In genomic region chr16:28218109-28218508, GRCh38 we compare ENCODE assay signal across 8 cellular contexts. TPM values are rescaled to one million over a fixed set of nuclear protein-coding genes. Genes with fewer than 3 reads are reported as not detected.
A peak's percentile ranks its signal among the peaks of the same experiment; 100 is the strongest.
DNase-seq lines count a peak whose midpoint lies in the region; TF ChIP-seq lines count a peak whose summit lies in the region.

No MANE protein-coding gene starts in this region.

- no peak overlapping the region for H3K4me3 Mint-ChIP-seq in activated CD4-positive, alpha-beta T cell treated with anti-CD3 and anti-CD28 coated beads, Interleukin-2, amount 10 ng/mL, durations not matched to agents 24 days and 14 days
- H3K4me3 Mint-ChIP-seq in mesothelial cell of epicardium = no peak overlapping the region

- no peak overlapping the region for H2BK120ac ChIP-seq in neuronal stem cell (ENCODE audit: low read depth, low read length)

- no peak overlapping the region for H3K27ac Mint-ChIP-seq in activated CD4-positive, alpha-beta T cell treated with anti-CD3 and anti-CD28 coated beads, Interleukin-2, amount 10 ng/mL, durations not matched to agents 24 days and 14 days
- H3K27ac Mint-ChIP-seq in mesothelial cell of epicardium = no peak overlapping the region

- TF ChIP-seq CTCF in GM12874 (IDR thresholded peaks at IDR 0.05; ENCODE audit: insufficient read depth, low read depth, low read length) = peak; percentile 79
- no peak for TF ChIP-seq CTCF in mesothelial cell of epicardium (IDR thresholded peaks at IDR 0.05; ENCODE audit: unreplicated experiment)

- no peak overlapping the region for H3K9ac ChIP-seq in neuronal stem cell (ENCODE audit: low read depth, low read length, poor library complexity)

- no peak overlapping the region for H4K91ac ChIP-seq in neuronal stem cell (ENCODE audit: low read depth, low read length, poor library complexity)

- no peaks in the 10 kb centered on the region for H3K27me3 Mint-ChIP-seq in activated CD4-positive, alpha-beta T cell treated with anti-CD3 and anti-CD28 coated beads, Interleukin-2, amount 10 ng/mL, durations not matched to agents 24 days and 14 days
- no peaks in the 10 kb centered on the region for H3K27me3 Mint-ChIP-seq in mesothelial cell of epicardium (ENCODE audit: low read depth)

- no peak overlapping the region for H3K27ac ChIP-seq in neuronal stem cell (replicated peaks; ENCODE audit: low read length)

- no peaks in the 10 kb centered on the region for H3K4me1 ChIP-seq in neuronal stem cell (ENCODE audit: control insufficient read depth in 2 of 2, insufficient read depth in 1 of 2, low read depth in 1 of 2, low read length in 2 of 2)

- no CpG with 5 or more reads among the region's 4 CpGs for WGBS in neuronal stem cell (ENCODE audit: extremely low coverage in 2 of 2, insufficient read length in 2 of 2, insufficient replicate concordance in 1 of 2), 2 donors

- intact Hi-C loops in activated CD4-positive, alpha-beta T cell treated with anti-CD3 and anti-CD28 coated beads, Interleukin-2, amount 10 ng/mL, durations not matched to agents 24 days and 14 days (cut with micrococcal nuclease) = loop anchor here (1.0 kb wide), 2 partner anchors 79 to 246 kb away; no protein-coding TSS in a partner anchor

- H3K9me3 ChIP-seq in neuronal stem cell (replicated peaks in 1 of 2; ENCODE audit: control insufficient read depth in 2 of 2, insufficient read depth in 1 of 2, low read depth in 1 of 2, low read length in 2 of 2) = no peaks in the 10 kb centered on the region

- H3K27me3 ChIP-seq in neuronal stem cell (ENCODE audit: control insufficient read depth in 3 of 3, insufficient read depth in 3 of 3, low read depth in 1 of 3, low read length in 3 of 3) = no peaks in the 10 kb centered on the region

- TF ChIP-seq POLR2A in erythroblast (IDR thresholded peaks at IDR 0.05; ENCODE audit: low read length) = no peak

- H2BK5ac ChIP-seq in neuronal stem cell (ENCODE audit: low read length) = no peak overlapping the region

- H3K4me1 Mint-ChIP-seq in activated CD4-positive, alpha-beta T cell treated with anti-CD3 and anti-CD28 coated beads, Interleukin-2, amount 10 ng/mL, durations not matched to agents 24 days and 14 days = peaks cover 2% of the 10 kb centered on the region
- H3K4me1 Mint-ChIP-seq in mesothelial cell of epicardium = peaks cover 3% of the 10 kb centered on the region

- no peak overlapping the region for H2BK15ac ChIP-seq in neuronal stem cell (ENCODE audit: low read length)

- H3K4ac ChIP-seq in neuronal stem cell (ENCODE audit: low read length) = no peak overlapping the region

- no peak overlapping the region for H2AK5ac ChIP-seq in neuronal stem cell (ENCODE audit: low read depth, low read length)

- H3K9me3 Mint-ChIP-seq in activated CD4-positive, alpha-beta T cell treated with anti-CD3 and anti-CD28 coated beads, Interleukin-2, amount 10 ng/mL, durations not matched to agents 24 days and 14 days = no peaks in the 10 kb centered on the region
- H3K9me3 Mint-ChIP-seq in mesothelial cell of epicardium = no peaks in the 10 kb centered on the region

- H3K14ac ChIP-seq in neuronal stem cell (ENCODE audit: low read length) = no peak overlapping the region

- H2AFZ ChIP-seq in neuronal stem cell (ENCODE audit: low read length) = no peak overlapping the region

- DNase-seq in Kasumi-1 (lab: John Stamatoyannopoulos, UW) = peak; percentile 12 to 31
- DNase-seq in activated CD4-positive, alpha-beta T cell treated with anti-CD3 and anti-CD28 coated beads, Interleukin-2, amount 10 ng/mL, durations not matched to agents 24 days and 14 days = peak; percentile 90
- DNase-seq in erythroblast (lab: John Stamatoyannopoulos, UW) = peak; percentile 50 to 52
- DNase-seq in stimulated activated CD4-positive, alpha-beta T cell treated with anti-CD3 and anti-CD28 coated beads, Interleukin-12 subunit alpha, Interleukin-12 subunit beta, amount 100 ng/mL, for 4 hours = peak; percentile 42
- no peak for DNase-seq in neuronal stem cell (ENCODE audit: low spot score)
- DNase-seq in mesothelial cell of epicardium (ENCODE audit: low spot score in 2 of 2, unreplicated experiment in 2 of 2) = no peak
- DNase-seq in epidermal melanocyte (ENCODE audit: insufficient read length, low spot score) = no peak

- no peak overlapping the region for H3K4me3 ChIP-seq in neuronal stem cell (ENCODE audit: low read length in 2 of 2)

- H3K18ac ChIP-seq in neuronal stem cell (ENCODE audit: low read length) = no peak overlapping the region

- H3K4me2 ChIP-seq in neuronal stem cell (ENCODE audit: insufficient read depth, low read length, poor library complexity, severe bottlenecking) = no peak overlapping the region

- no peak overlapping the region for H2BK12ac ChIP-seq in neuronal stem cell (ENCODE audit: low read length)

- H4K8ac ChIP-seq in neuronal stem cell (ENCODE audit: low read depth, low read length) = no peak overlapping the region

- no peak overlapping the region for H3K23ac ChIP-seq in neuronal stem cell (ENCODE audit: low read depth, low read length, poor library complexity)

- no peaks in the 10 kb centered on the region for H3K36me3 Mint-ChIP-seq in activated CD4-positive, alpha-beta T cell treated with anti-CD3 and anti-CD28 coated beads, Interleukin-2, amount 10 ng/mL, durations not matched to agents 24 days and 14 days (ENCODE audit: low read depth)
- no peaks in the 10 kb centered on the region for H3K36me3 Mint-ChIP-seq in mesothelial cell of epicardium

- no peaks in the 10 kb centered on the region for H3K79me1 ChIP-seq in neuronal stem cell (ENCODE audit: low read depth, low read length)

- H3K36me3 ChIP-seq in neuronal stem cell (replicated peaks in 1 of 2; ENCODE audit: control insufficient read depth in 2 of 2, insufficient read depth in 2 of 2, low read length in 2 of 2) = no peaks in the 10 kb centered on the region

RNA-seq across cellular contexts. Expression of gene XPO6, which starts 6.3 kb away (rescaled TPM):
- total RNA-seq in activated CD4-positive, alpha-beta T cell treated with anti-CD3 and anti-CD28 coated beads, Interleukin-2, amount 10 ng/mL, durations not matched to agents 24 days and 14 days = 230 and 245 TPM in 2 replicates
- polyA plus RNA-seq in neuronal stem cell (2013, experiment 1 of 2) = 45.3 TPM
- polyA plus RNA-seq in neuronal stem cell (2013, experiment 2 of 2) = 42.8 TPM
- total RNA-seq in mesothelial cell of epicardium = 111 to 118 TPM (median 115 TPM) in 3 replicates

Comparison
In these comparisons a context has a peak if more than half of its experiments do, and no peak if none do; other contexts are left out.
1. DNase-seq: peak in Kasumi-1 (2 of 2), activated CD4-positive, alpha-beta T cell treated with anti-CD3 and anti-CD28 coated beads, Interleukin-2, amount 10 ng/mL, durations not matched to agents 24 days and 14 days (single experiment), erythroblast (2 of 2) and stimulated activated CD4-positive, alpha-beta T cell treated with anti-CD3 and anti-CD28 coated beads, Interleukin-12 subunit alpha, Interleukin-12 subunit beta, amount 100 ng/mL, for 4 hours (single experiment); none in neuronal stem cell (single experiment), mesothelial cell of epicardium (0 of 2) and epidermal melanocyte (single experiment).